Comparison of ENCODE assay signal across 1 cellular context in the genomic region with DNA sequence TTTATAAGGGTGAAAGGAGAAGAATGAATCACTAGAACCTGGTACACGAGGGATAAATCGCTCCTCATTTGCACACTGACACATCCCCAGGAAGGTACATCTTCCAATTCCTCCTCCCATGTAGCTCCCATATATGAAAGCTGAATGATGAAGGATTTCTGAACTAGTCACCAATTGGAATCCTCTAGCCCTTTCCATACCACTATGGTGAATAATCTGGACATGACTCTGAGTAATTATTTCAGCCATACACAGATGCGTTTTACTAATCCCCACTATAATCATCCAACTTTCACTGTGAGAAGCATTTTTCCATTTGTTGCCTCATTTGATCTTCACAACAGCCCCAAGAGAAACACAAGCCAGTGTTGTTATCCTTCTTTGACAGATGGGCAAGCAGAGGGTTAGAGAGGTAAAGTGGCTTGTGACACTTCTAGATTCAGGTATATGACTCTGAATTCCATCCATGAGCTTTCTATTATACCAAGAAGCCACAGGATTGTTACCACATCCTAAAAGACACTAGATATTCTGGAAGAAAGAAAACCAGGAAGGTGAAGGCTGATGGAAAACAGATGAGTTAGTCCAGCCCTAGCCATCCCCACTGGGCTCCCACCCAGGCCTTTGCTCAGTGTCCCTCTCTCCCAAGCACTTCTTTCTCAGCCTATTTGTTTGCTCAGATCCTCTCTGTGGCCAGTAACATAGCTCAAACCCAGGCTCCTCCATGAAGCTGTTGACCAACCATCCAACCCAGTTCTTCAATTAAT.
TF ChIP-seq lines count a peak whose summit lies in the region.

No MANE protein-coding gene starts in this region.

TF ChIP-seq in SK-N-SH, 30 proteins besides CTCF, POLR2A, EP300 and RAD21:
- TF ChIP-seq FOSL2 (IDR thresholded peaks at IDR 0.05; ENCODE audit: borderline replicate concordance, low read depth) = peak; percentile 68; the same call in 1 of the 2 replicates
- no peak for TF ChIP-seq CHD2 (IDR thresholded peaks at IDR 0.05; ENCODE audit: low read length, partially characterized antibody)
- peak; percentile 45 for TF ChIP-seq JUND (IDR thresholded peaks at IDR 0.05)
- peak; percentile 50; the same call in 1 of the 2 replicates for TF ChIP-seq NFIC (IDR thresholded peaks at IDR 0.05; ENCODE audit: borderline replicate concordance)
- TF ChIP-seq, protein P1, sequence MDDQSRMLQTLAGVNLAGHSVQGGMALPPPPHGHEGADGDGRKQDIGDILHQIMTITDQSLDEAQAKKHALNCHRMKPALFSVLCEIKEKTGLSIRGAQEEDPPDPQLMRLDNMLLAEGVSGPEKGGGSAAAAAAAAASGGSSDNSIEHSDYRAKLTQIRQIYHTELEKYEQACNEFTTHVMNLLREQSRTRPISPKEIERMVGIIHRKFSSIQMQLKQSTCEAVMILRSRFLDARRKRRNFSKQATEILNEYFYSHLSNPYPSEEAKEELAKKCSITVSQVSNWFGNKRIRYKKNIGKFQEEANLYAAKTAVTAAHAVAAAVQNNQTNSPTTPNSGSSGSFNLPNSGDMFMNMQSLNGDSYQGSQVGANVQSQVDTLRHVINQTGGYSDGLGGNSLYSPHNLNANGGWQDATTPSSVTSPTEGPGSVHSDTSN (IDR thresholded peaks at IDR 0.05) = peak; percentile 43; the same call in 1 of the 2 replicates
- TF ChIP-seq FOXM1 (IDR thresholded peaks at IDR 0.05; ENCODE audit: low read depth) = no peak
- peak; percentile 80 for TF ChIP-seq TCF12 (IDR thresholded peaks at IDR 0.05)
- peak; percentile 37; the same call in 1 of the 2 replicates for TF ChIP-seq TEAD4 (IDR thresholded peaks at IDR 0.05; ENCODE audit: borderline replicate concordance, insufficient read depth)
- TF ChIP-seq, protein P2, sequence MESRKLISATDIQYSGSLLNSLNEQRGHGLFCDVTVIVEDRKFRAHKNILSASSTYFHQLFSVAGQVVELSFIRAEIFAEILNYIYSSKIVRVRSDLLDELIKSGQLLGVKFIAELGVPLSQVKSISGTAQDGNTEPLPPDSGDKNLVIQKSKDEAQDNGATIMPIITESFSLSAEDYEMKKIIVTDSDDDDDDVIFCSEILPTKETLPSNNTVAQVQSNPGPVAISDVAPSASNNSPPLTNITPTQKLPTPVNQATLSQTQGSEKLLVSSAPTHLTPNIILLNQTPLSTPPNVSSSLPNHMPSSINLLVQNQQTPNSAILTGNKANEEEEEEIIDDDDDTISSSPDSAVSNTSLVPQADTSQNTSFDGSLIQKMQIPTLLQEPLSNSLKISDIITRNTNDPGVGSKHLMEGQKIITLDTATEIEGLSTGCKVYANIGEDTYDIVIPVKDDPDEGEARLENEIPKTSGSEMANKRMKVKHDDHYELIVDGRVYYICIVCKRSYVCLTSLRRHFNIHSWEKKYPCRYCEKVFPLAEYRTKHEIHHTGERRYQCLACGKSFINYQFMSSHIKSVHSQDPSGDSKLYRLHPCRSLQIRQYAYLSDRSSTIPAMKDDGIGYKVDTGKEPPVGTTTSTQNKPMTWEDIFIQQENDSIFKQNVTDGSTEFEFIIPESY (IDR thresholded peaks at IDR 0.05; ENCODE audit: borderline replicate concordance, low read depth) = no peak
